In the genomic region with DNA sequence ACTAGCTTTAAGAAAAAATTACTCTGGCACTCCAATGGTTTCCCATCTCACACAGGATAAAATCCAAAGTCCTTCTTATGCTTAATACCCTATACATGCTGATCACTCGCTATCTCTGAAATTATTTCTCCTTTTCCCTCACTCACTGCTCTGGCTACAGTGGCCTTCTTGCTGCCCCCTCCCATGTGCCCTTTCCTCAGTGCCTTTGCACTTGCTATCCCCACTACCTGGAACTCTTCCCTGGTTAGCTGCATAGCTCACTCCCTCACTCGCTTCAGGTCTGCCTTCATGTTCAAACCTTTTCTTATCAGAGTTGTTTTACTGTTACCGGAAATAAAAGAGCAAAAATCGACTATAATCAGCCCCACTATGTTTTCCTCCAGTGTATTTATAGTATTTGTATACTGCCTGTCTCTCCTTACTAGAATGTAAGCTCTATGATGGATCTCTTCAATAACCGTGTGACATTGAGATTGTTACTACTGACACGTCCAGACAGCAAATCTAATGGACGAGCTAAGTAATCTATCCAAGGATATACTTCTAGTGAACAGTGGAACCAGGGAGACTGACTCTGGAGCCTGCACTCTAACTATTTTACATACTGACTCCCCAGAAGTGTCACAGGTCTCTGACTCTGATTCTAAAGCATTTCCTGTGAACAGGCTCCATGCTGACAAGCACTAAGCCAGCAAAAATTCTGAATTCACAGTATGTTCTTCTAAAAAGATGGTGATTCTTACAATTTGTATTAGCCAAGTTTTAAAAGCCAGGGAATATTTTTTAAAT, we compare ENCODE assay signal across 7 cellular contexts. TPM values are rescaled to one million over a fixed set of nuclear protein-coding genes. Genes with fewer than 3 reads are reported as not detected.
DNase-seq lines count a peak whose midpoint lies in the region; ATAC-seq, FAIRE-seq and TF ChIP-seq lines count a peak whose summit lies in the region.

No MANE protein-coding gene starts in this region.

- no peak for ATAC-seq in foreskin keratinocyte

- H3K27ac ChIP-seq in foreskin keratinocyte: no peak overlapping the region

- peak; percentile 74 for FAIRE-seq in GM19239 (lab: Jason Lieb, UNC)

- no peaks in the 10 kb centered on the region for H3K27me3 ChIP-seq in foreskin keratinocyte

- DNase-seq in GM19239 (ENCODE audit: insufficient read length, low spot score) (no peak), SW 1271 (lab: John Stamatoyannopoulos, UW) (peak; percentile 57 to 79), glomerular visceral epithelial cell (ENCODE audit: extremely low spot score) (peak; percentile 36), smooth muscle cell of the brain vasculature (ENCODE audit: low read depth, low spot score) (peak; percentile 57), foreskin keratinocyte (no peak), SIG-M5 treated with dmso at 0.1 percent for 504 hours (lab: John Stamatoyannopoulos, UW; ENCODE audit: unreplicated experiment) (no peak), NCI-H526 (lab: John Stamatoyannopoulos, UW) (no peak)

- no peak for TF ChIP-seq CTCF in foreskin keratinocyte (conservative IDR thresholded peaks at IDR 0.05)

- peaks cover 44% of the 10 kb centered on the region for H3K4me1 ChIP-seq in foreskin keratinocyte

RNA-seq across cellular contexts. Expression of gene FKBP5, which starts 25.1 kb away (rescaled TPM):
- 42.2 and 59.4 TPM in 2 replicates for total RNA-seq in foreskin keratinocyte
- polyA plus RNA-seq in foreskin keratinocyte: 28.1 and 41.8 TPM in 2 replicates

Comparison
In these comparisons a context has a peak if more than half of its experiments do, and no peak if none do; other contexts are left out.
1. DNase-seq: peak in SW 1271 (2 of 2), glomerular visceral epithelial cell (single experiment) and smooth muscle cell of the brain vasculature (single experiment); none in GM19239 (single experiment), foreskin keratinocyte (0 of 2), SIG-M5 treated with dmso at 0.1 percent for 504 hours (single experiment) and NCI-H526 (0 of 2).